Comparison of ENCODE assay signal across 1 cellular context in the genomic region with DNA sequence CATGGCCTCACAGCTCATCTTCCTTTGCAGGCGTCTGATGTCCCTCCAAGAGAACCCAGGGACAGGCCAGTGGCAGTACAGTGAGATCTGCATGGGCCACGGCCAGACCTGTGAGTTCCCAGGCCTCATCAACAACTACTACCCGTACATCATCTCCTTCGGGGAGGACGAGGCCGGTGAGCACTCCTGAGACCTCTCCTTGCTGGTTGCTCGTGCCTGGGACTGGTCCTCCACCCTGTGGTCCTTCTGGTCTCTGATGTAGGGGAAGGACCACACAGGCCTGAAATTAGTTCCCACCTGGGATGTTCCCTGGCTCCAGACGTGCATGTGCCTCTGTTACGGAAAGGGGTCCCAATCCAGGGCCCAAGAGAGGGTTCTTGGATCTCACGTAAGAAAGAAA.
TF ChIP-seq lines count a peak whose summit lies in the region.

No MANE protein-coding gene starts in this region.

TF ChIP-seq in K562, 482 proteins besides CTCF, POLR2A, EP300 and RAD21:
- no peak for TF ChIP-seq RFX7 (CRISPR knock-in tag; IDR thresholded peaks at IDR 0.05)
- peak; percentile 45; the same call in 1 of the 2 replicates for TF ChIP-seq ZNF263 (CRISPR knock-in tag; IDR thresholded peaks at IDR 0.05; ENCODE audit: borderline replicate concordance)
